8 cellular contexts compared by ENCODE assay signal in the genomic region with DNA sequence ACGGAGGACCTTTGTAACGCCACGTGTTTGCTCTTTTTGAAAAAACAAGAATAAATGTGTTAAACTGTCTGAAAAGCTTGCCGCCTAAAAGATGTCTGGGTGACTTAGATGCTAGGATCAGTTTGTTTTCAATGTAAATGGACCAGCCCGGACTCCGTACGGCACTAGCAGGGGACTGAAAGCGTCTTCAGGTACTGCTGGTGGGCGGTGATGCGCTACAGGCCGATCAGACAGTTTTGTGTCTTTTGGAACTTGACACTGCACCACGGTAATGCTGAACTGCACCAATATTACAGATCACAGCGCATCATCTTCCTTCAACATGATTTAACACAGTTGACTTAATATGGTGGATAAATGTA. TPM values are rescaled to one million over a fixed set of nuclear protein-coding genes. Genes with fewer than 3 reads are reported as not detected.
DNase-seq lines count a peak whose midpoint lies in the region; ATAC-seq and TF ChIP-seq lines count a peak whose summit lies in the region.

No MANE protein-coding gene starts in this region.

- peaks cover 13 to 17% of the 10 kb centered on the region in 2 donors for H3K4me1 Mint-ChIP-seq in natural killer cell

- no peaks in the 10 kb centered on the region for H3K27me3 Mint-ChIP-seq in natural killer cell (ENCODE audit: low read depth in 2 of 2)

- 9% methylated on average over 13 of the region's 13 CpGs for whole genome bisulfite sequencing in esophagus muscularis mucosa

- H3K27ac Mint-ChIP-seq in natural killer cell = peak overlapping the region; percentile 91 to 92

- intact Hi-C loops in esophagus muscularis mucosa (cut with DNase I) = loop anchor here (10.0 kb wide), 1 partner anchor 67 kb away; the partner anchor contains the start of gene TAF1C
- intact Hi-C loops in natural killer cell (cut with micrococcal nuclease) = loop anchor here (2.0 kb wide), 1 partner anchor 69 kb away; the partner anchor contains the start of gene TAF1C
- intact Hi-C loops in upper lobe of right lung (cut with DNase I) = no loop called here

- TF ChIP-seq POLR2A in esophagus muscularis mucosa (IDR thresholded peaks at IDR 0.05; ENCODE audit: low read depth) = no peak

- TF ChIP-seq CTCF in esophagus muscularis mucosa (IDR thresholded peaks at IDR 0.05) (no peak), natural killer cell (IDR thresholded peaks at IDR 0.05) (no peak), upper lobe of right lung (IDR thresholded peaks at IDR 0.05) (no peak)

- H3K9me3 Mint-ChIP-seq in natural killer cell = no peaks in the 10 kb centered on the region

- peaks cover 0 to 7% (median 3%) of the 10 kb centered on the region in 4 donors for H3K36me3 ChIP-seq in esophagus muscularis mucosa
- H3K36me3 ChIP-seq in upper lobe of right lung = peaks cover under 1% of the 10 kb centered on the region

- peaks cover 24 to 39% (median 29%) of the 10 kb centered on the region in 4 donors for H3K4me1 ChIP-seq in esophagus muscularis mucosa
- H3K4me1 ChIP-seq in upper lobe of right lung = peaks cover 23% of the 10 kb centered on the region

- H3K4me3 ChIP-seq in esophagus muscularis mucosa (peak overlapping the region; percentile 80 to 99 (median 96)), upper lobe of right lung (peak overlapping the region; percentile 71)

- no peaks in the 10 kb centered on the region for H3K36me3 Mint-ChIP-seq in natural killer cell

- peak overlapping the region; percentile 91 to 97 (median 96) for H3K27ac ChIP-seq in esophagus muscularis mucosa (replicated peaks in 1 of 4)
- peak overlapping the region; percentile 83 for H3K27ac ChIP-seq in upper lobe of right lung

- H3K9me3 ChIP-seq in esophagus muscularis mucosa (no peaks in the 10 kb centered on the region), upper lobe of right lung (no peaks in the 10 kb centered on the region)

- H3K4me3 Mint-ChIP-seq in natural killer cell = peak overlapping the region; percentile 93

- ATAC-seq in natural killer cell (no peak), upper lobe of right lung (no peak), GM18519 (IDR thresholded peaks at IDR 0.05; ENCODE audit: low FRiP score, unreplicated experiment) (no peak)

- DNase-seq in DMS 273 (lab: John Stamatoyannopoulos, UW; ENCODE audit: unreplicated experiment) = peak; percentile 76
- no peak for DNase-seq in DMS 273 treated with DMSO at 0.1 percent for 48 hours (lab: John Stamatoyannopoulos, UW)
- peak; percentile 58 for DNase-seq in KG1 (lab: John Stamatoyannopoulos, UW)
- DNase-seq in activated CD4-positive, alpha-beta T cell treated with anti-CD3 and anti-CD28 coated beads, Interleukin-2, amount 50 U/mL, for 4 hours = peak; percentile 24 to 38
- DNase-seq in esophagus muscularis mucosa (ENCODE audit: extremely low spot score) = no peak
- no peak for DNase-seq in natural killer cell
- DNase-seq in upper lobe of right lung = no peak

- H3K27me3 ChIP-seq in esophagus muscularis mucosa (no peaks in the 10 kb centered on the region), upper lobe of right lung (no peaks in the 10 kb centered on the region)

- no peak for TF ChIP-seq EP300 in esophagus muscularis mucosa (IDR thresholded peaks at IDR 0.05)

RNA-seq across cellular contexts. Expression of gene MBTPS1, which starts 0.7 kb away (rescaled TPM):
- total RNA-seq in esophagus muscularis mucosa (10 to 100 TPM; 72.4 to 86.6 (median 82.6) TPM), natural killer cell (100 to 1,000 TPM in 2 of 3 donors, 10 to 100 TPM in 1; 85.2 to 124 (median 113) TPM), upper lobe of right lung (97.5 TPM)

RNA-seq across cellular contexts. Expression of gene HSDL1, which starts 27.5 kb away (rescaled TPM):
- total RNA-seq in esophagus muscularis mucosa = 10 to 100 TPM in 3 of 4 donors, 1 to 10 TPM in 1; 7.1 to 14.6 (median 11.4) TPM
- 10 to 100 TPM; 11.2 to 15.3 (median 13.5) TPM for total RNA-seq in natural killer cell
- total RNA-seq in upper lobe of right lung = 31.0 TPM

RNA-seq across cellular contexts. Expression of gene DNAAF1, which starts 27.6 kb away (rescaled TPM):
- total RNA-seq in esophagus muscularis mucosa (under 1 TPM in 2 of 4 donors, not detected in 2; 0.66 to 0.78 TPM), natural killer cell (1 to 10 TPM in 1 of 3 donors, under 1 TPM in 2; 0.43 to 2.9 (median 0.95) TPM), upper lobe of right lung (0.49 TPM)

Comparison
In these comparisons a context has a peak if more than half of its experiments do, and no peak if none do; other contexts are left out.
1. DNase-seq: peak in DMS 273 (single experiment), KG1 (single experiment) and activated CD4-positive, alpha-beta T cell treated with anti-CD3 and anti-CD28 coated beads, Interleukin-2, amount 50 U/mL, for 4 hours (2 of 2); none in DMS 273 treated with DMSO at 0.1 percent for 48 hours (single experiment), esophagus muscularis mucosa (single experiment), natural killer cell (single experiment) and upper lobe of right lung (single experiment).